16 cellular contexts compared by ENCODE assay signal in genomic region chr3:100582157-100582556, GRCh38. TPM values are rescaled to one million over a fixed set of nuclear protein-coding genes. Genes with fewer than 3 reads are reported as not detected.
"Had no signal": no experiment of that assay in that cellular context is flagged by ENCODE, and none has a peak within 500 bp of the region (broad histone marks: within the 10 kb centered on the region; RNA-seq: fewer than 3 reads in every experiment).

No MANE protein-coding gene starts in this region.

RNA-seq across cellular contexts. Expression of gene ADGRG7, which starts 27.2 kb away (rescaled TPM):
- total RNA-seq: naive thymus-derived CD4-positive, alpha-beta T cell; natural killer cell; occipital lobe; osteocyte; posterior vena cava; pulmonary artery endothelial cell; right atrium auricular region; sciatic nerve; subcutaneous adipose tissue; thoracic aorta; thyroid gland; upper lobe of left lung; vagina had no signal
- polyA plus RNA-seq: naive thymus-derived CD4-positive, alpha-beta T cell; neural cell; pancreas; stomach had no signal
